Comparison of ENCODE assay signal across 8 cellular contexts in the genomic region with DNA sequence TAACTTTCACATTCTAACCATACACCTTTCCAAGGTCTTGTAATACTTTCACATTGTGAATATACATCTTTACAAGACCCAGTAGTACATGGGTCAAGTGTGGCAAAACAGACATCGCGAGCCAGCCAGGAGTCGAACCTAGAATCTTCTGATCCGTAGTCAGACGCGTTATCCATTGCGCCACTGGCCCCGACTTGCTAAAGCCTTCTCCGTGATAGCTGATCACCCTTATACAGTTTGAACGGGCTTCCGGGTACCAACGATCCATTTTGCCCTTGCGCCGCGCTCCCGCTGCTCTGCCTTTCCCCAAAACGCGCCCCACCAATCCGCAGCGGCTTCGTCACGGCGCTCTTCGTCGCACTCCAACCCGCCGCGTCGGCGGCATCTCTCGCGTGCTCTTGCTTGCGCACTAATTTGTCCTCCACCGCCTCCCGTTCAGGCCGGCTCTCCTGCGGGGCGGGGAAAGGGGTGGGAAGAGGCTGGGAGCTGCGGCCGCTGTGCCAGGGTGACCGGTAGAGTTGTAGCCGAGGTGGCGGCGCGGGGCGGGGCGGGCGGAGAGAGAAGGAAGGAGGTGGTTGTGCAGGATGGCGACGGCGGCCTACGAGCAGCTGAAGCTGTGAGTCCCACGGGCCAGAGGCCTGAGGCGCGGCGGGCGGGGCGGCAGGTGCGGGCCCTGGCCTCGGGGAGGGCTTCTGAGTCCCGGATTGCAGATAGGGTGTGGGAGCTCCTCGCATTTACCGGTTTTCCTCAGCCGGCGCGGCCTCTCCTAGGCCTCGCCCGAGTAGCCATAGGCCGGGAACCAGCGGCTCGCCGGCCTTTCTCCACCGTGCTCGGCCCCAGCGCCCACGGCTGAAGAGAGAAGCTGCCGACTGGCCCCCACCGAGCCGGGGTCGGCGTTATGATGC. TPM values are rescaled to one million over a fixed set of nuclear protein-coding genes. Genes with fewer than 3 reads are reported as not detected.
DNase-seq lines count a peak whose midpoint lies in the region; ATAC-seq, FAIRE-seq and TF ChIP-seq lines count a peak whose summit lies in the region.

A gene with protein sequence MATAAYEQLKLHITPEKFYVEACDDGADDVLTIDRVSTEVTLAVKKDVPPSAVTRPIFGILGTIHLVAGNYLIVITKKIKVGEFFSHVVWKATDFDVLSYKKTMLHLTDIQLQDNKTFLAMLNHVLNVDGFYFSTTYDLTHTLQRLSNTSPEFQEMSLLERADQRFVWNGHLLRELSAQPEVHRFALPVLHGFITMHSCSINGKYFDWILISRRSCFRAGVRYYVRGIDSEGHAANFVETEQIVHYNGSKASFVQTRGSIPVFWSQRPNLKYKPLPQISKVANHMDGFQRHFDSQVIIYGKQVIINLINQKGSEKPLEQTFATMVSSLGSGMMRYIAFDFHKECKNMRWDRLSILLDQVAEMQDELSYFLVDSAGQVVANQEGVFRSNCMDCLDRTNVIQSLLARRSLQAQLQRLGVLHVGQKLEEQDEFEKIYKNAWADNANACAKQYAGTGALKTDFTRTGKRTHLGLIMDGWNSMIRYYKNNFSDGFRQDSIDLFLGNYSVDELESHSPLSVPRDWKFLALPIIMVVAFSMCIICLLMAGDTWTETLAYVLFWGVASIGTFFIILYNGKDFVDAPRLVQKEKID (plus strand): TSS at position 515 of the 905 bp plus-strand sequence. CDS start 70 bp downstream, at position 585.

- no peak for TF ChIP-seq CTCF in adrenal gland (IDR thresholded peaks at IDR 0.05)
- TF ChIP-seq CTCF in heart left ventricle (IDR thresholded peaks at IDR 0.05): peak in 1 of 12 donors; percentile 5
- no peak for TF ChIP-seq CTCF in type B pancreatic cell (conservative IDR thresholded peaks at IDR 0.05)

- H3K4me3 Mint-ChIP-seq in type B pancreatic cell: peak within 1 kb of the TSS; percentile 89

- H3K36me3 Mint-ChIP-seq in type B pancreatic cell: peaks cover 14% of the 10 kb centered on the region

- H3K4me3 ChIP-seq in adrenal gland: peak within 1 kb of the TSS; percentile 43 to 78 (median 70)
- peak within 1 kb of the TSS; percentile 35 to 97 (median 92) for H3K4me3 ChIP-seq in heart left ventricle

- H3K27me3 Mint-ChIP-seq in type B pancreatic cell: peaks cover 11% of the 10 kb centered on the region

- intact Hi-C loops in adrenal gland (cut with DNase I): no loop called here
- intact Hi-C loops in heart left ventricle (cut with DNase I): no loop called here

- H3K4me1 ChIP-seq in adrenal gland (replicated peaks in 1 of 2) (peaks cover 36 to 52% of the 10 kb centered on the region in 2 donors), heart left ventricle (peaks cover 12 to 58% (median 40%) of the 10 kb centered on the region in 12 donors)

- 0% methylated on average over 23 to 81 of the region's 81 CpGs for WGBS in adrenal gland, 4 donors
- whole genome bisulfite sequencing in heart left ventricle, 4 donors: 0 to 1% (median 1%) methylated on average over 63 to 81 of the region's 81 CpGs

- DNase-seq in GM12892 (ENCODE audit: insufficient read length) (peak; percentile 60), NCI-H146 (lab: John Stamatoyannopoulos, UW) (peak; percentile 96), T-helper 1 cell (peak; percentile 92 to 100 (median 94)), adrenal gland (peak; percentile 98 to 99 (median 99)), heart left ventricle (peak; percentile 98 to 99 (median 98)), pons (ENCODE audit: low spot score) (peak; percentile 98), type B pancreatic cell (ENCODE audit: extremely low spot score, unreplicated experiment) (peak; percentile 98)

- H3K9me3 ChIP-seq in adrenal gland (replicated peaks in 1 of 3) (no peaks in the 10 kb centered on the region), heart left ventricle (no peaks in the 10 kb centered on the region)

- H3K9me3 Mint-ChIP-seq in type B pancreatic cell: no peaks in the 10 kb centered on the region

- peak within 1 kb of the TSS; percentile 75 to 96 (median 90) for H3K27ac ChIP-seq in adrenal gland
- H3K27ac ChIP-seq in heart left ventricle: peak within 1 kb of the TSS; percentile 87 to 97 (median 94)

- TF ChIP-seq POLR2A in GM12892 (IDR thresholded peaks at IDR 0.05; ENCODE audit: low read depth, low read length): peak; percentile 74; the same call in 1 of the 2 replicates
- TF ChIP-seq POLR2A in adrenal gland (IDR thresholded peaks at IDR 0.05): peak; percentile 66 to 92
- TF ChIP-seq POLR2A in heart left ventricle (IDR thresholded peaks at IDR 0.05): peak in 1 of 2 donors; percentile 79

- FAIRE-seq in GM12892 (lab: Jason Lieb, UNC): peak; percentile 96

- H3K27me3 ChIP-seq in adrenal gland (no peaks in the 10 kb centered on the region), heart left ventricle (no peaks in the 10 kb centered on the region)

- H3K4me1 Mint-ChIP-seq in type B pancreatic cell (ENCODE audit: unreplicated experiment): peaks cover 38% of the 10 kb centered on the region

- no peaks in the 10 kb centered on the region for H3K36me3 ChIP-seq in adrenal gland (replicated peaks in 1 of 2)
- H3K36me3 ChIP-seq in heart left ventricle: peaks cover 0 to 17% (median 9%) of the 10 kb centered on the region in 9 donors

- H3K27ac Mint-ChIP-seq in type B pancreatic cell: peak within 1 kb of the TSS; percentile 100

- ATAC-seq in HG02852 (IDR thresholded peaks at IDR 0.05; ENCODE audit: unreplicated experiment) (peak; percentile 78), heart left ventricle (peak; percentile 96 to 98 (median 98))

RNA-seq across cellular contexts. Expression of the gene that starts here (rescaled TPM):
- polyA plus RNA-seq in GM12892 (2012; ENCODE audit: missing spikeins): 19.0 TPM
- total RNA-seq in adrenal gland (10 to 100 TPM; 25.9 to 56.8 (median 44.8) TPM), heart left ventricle (10 to 100 TPM; 12.6 to 35.3 (median 22.3) TPM), type B pancreatic cell (ENCODE audit: low replicate concordance) (37.5 and 51.6 TPM in 2 replicates)
- polyA plus RNA-seq in adrenal gland (10 to 100 TPM; 22.5 to 59.3 (median 28.6) TPM), heart left ventricle (10 to 100 TPM; 15.1 to 25.7 TPM)

Comparison
In these comparisons a context has a peak if more than half of its experiments do, and no peak if none do; other contexts are left out.
1. Peak in every context shown above with its lines: DNase-seq, ATAC-seq, H3K4me3 ChIP-seq and H3K27ac ChIP-seq.